ENCODE assay signal across 8 cellular contexts in the genomic region with DNA sequence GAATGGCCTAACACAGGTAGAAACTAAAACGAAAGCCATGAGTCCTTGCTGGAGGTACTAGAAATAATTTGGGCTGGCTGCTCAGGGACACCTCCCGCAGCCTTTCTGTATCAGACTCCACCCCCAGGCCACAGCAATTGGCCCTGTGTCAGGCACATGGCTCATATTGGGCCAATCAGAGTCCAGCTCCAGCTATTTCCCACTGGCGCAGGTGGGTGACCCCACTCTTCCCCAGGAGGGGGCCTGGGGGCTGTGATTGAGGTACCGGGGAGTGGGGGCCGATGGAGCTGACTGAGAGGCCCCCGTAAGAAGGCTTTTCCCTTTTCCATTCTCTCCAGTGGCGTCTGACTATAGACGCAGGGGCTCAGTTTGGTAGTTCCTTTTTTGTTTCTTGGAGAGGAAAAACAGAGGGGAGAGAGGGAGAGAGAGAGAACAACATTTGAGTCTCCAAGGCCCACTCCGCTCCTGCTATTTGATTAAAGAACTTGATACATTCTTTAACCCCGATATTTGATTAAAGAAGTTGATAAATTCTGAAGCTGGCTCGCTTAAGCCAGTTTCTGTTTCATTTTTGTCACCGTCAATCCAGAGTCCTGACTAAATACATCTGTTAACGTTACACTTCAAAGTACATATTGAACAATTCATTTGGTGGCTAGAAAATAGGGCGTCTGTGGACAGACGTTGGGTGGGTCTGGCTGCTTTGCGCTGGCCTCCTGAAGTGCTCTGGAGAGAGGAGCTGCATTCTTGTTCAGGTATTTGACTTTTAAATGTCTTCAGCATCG. TPM values are rescaled to one million over a fixed set of nuclear protein-coding genes. Genes with fewer than 3 reads are reported as not detected.
DNase-seq lines count a peak whose midpoint lies in the region; ATAC-seq, FAIRE-seq and TF ChIP-seq lines count a peak whose summit lies in the region.

No MANE protein-coding gene starts in this region.

- H3K36me3 ChIP-seq in PC-3 (ENCODE audit: low read depth, low read length): no peaks in the 10 kb centered on the region

- H3K4me2 ChIP-seq in PC-3 (ENCODE audit: low read length): no peak overlapping the region

- H3K4me3 Mint-ChIP-seq in activated naive CD4-positive, alpha-beta T cell treated with anti-CD3 and anti-CD28 coated beads, Interleukin-2, amount 10 ng/mL, durations not matched to agents 7 days and 5 days: peak overlapping the region; percentile 62

- H3K36me3 Mint-ChIP-seq in activated naive CD4-positive, alpha-beta T cell treated with anti-CD3 and anti-CD28 coated beads, Interleukin-2, amount 10 ng/mL, durations not matched to agents 7 days and 5 days: no peaks in the 10 kb centered on the region

- H3F3A ChIP-seq in PC-3 (ENCODE audit: low read length, unreplicated experiment): no peaks in the 10 kb centered on the region

- H3K27ac ChIP-seq in PC-3 (ENCODE audit: low read length): no peak overlapping the region

- peaks cover 10% of the 10 kb centered on the region for H3K4me1 Mint-ChIP-seq in activated naive CD4-positive, alpha-beta T cell treated with anti-CD3 and anti-CD28 coated beads, Interleukin-2, amount 10 ng/mL, durations not matched to agents 7 days and 5 days

- no peak overlapping the region for H3K9ac ChIP-seq in PC-3 (ENCODE audit: low read length)

- no peaks in the 10 kb centered on the region for H3K79me2 ChIP-seq in PC-3 (ENCODE audit: low read length)

- no peaks in the 10 kb centered on the region for H3K4me1 ChIP-seq in PC-3 (ENCODE audit: insufficient read depth, low read length)

- TF ChIP-seq POLR2A in GM12891 (IDR thresholded peaks at IDR 0.05; ENCODE audit: low read depth, low read length): no peak
- no peak for TF ChIP-seq POLR2A in NB4 (IDR thresholded peaks at IDR 0.05; ENCODE audit: extremely low read depth, insufficient read length)

- no peaks in the 10 kb centered on the region for H3K9me3 Mint-ChIP-seq in activated naive CD4-positive, alpha-beta T cell treated with anti-CD3 and anti-CD28 coated beads, Interleukin-2, amount 10 ng/mL, durations not matched to agents 7 days and 5 days

- H3K9me2 ChIP-seq in PC-3 (replicated peaks; ENCODE audit: low read length): no peaks in the 10 kb centered on the region

- H3K27me3 ChIP-seq in PC-3 (ENCODE audit: low read length): no peaks in the 10 kb centered on the region

- peak overlapping the region; percentile 62 for H3K27ac Mint-ChIP-seq in activated naive CD4-positive, alpha-beta T cell treated with anti-CD3 and anti-CD28 coated beads, Interleukin-2, amount 10 ng/mL, durations not matched to agents 7 days and 5 days

- intact Hi-C loops in PC-3 (cut with micrococcal nuclease): no loop called here

- no peaks in the 10 kb centered on the region for H3K9me3 ChIP-seq in PC-3 (ENCODE audit: low read length)

- ATAC-seq in PC-3: no peak

- peak; percentile 51 for DNase-seq in GM12891 (ENCODE audit: insufficient read length, low spot score)
- DNase-seq in NB4 (ENCODE audit: low read depth): peak; percentile 16
- DNase-seq in activated naive CD4-positive, alpha-beta T cell treated with anti-CD3 and anti-CD28 coated beads, Interleukin-2, amount 10 ng/mL, durations not matched to agents 7 days and 5 days: peak; percentile 72
- DNase-seq in stimulated activated CD4-positive, alpha-beta T cell treated with anti-CD3 and anti-CD28 coated beads, Interleukin-1b, Interleukin-23, amount 100 ng/mL, for 4 hours (ENCODE audit: low read depth in 2 of 2): peak; percentile 14 to 19
- DNase-seq in NCI-H187 treated with DMSO at 0.1 percent for 48 hours (lab: John Stamatoyannopoulos, UW): no peak
- no peak for DNase-seq in PC-3
- DNase-seq in NCI-H82 (lab: John Stamatoyannopoulos, UW): no peak
- DNase-seq in NCI-H748 (lab: John Stamatoyannopoulos, UW; ENCODE audit: unreplicated experiment): no peak

- no peak for FAIRE-seq in GM12891 (lab: Jason Lieb, UNC)

- POLR2A ChIA-PET in PC-3 (lab: Charles Lee; ENCODE audit: unreplicated experiment): interaction anchor here (0.6 kb wide), 1 partner anchor 861 kb away, joined by 26 read pairs; no protein-coding TSS in a partner anchor

- peaks cover 19% of the 10 kb centered on the region for H3K27me3 Mint-ChIP-seq in activated naive CD4-positive, alpha-beta T cell treated with anti-CD3 and anti-CD28 coated beads, Interleukin-2, amount 10 ng/mL, durations not matched to agents 7 days and 5 days

- TF ChIP-seq CTCF in NB4 (IDR thresholded peaks at IDR 0.05; ENCODE audit: low read depth, low read length) (no peak), PC-3 (conservative IDR thresholded peaks at IDR 0.05; ENCODE audit: low read depth, low read length) (no peak)

- no peak overlapping the region for H2AFZ ChIP-seq in PC-3 (ENCODE audit: low read length)

- CTCF ChIA-PET in activated naive CD4-positive, alpha-beta T cell treated with anti-CD3 and anti-CD28 coated beads, Interleukin-2, amount 10 ng/mL, durations not matched to agents 7 days and 5 days (lab: Charles Lee): interaction anchor here (1.0 to 1.2 kb wide), 2 partner anchors 458 to 473 kb away, joined by 3 to 4 read pairs; no protein-coding TSS in a partner anchor
- CTCF ChIA-PET in PC-3 (lab: Charles Lee): no interaction called here

- H4K20me1 ChIP-seq in PC-3 (ENCODE audit: low read length): no peaks in the 10 kb centered on the region

- no TSS peak for BruUV-seq in PC-3 (replicated peaks; lab: Mats Ljungman, UMichigan)

- peak overlapping the region; percentile 34 for H3K4me3 ChIP-seq in NB4 (ENCODE audit: low read depth, low read length)
- no peak overlapping the region for H3K4me3 ChIP-seq in PC-3 (ENCODE audit: low read length)

TF ChIP-seq in GM12891, 5 proteins besides CTCF, POLR2A, EP300 and RAD21:
- TF ChIP-seq SPI1 (IDR thresholded peaks at IDR 0.05; ENCODE audit: low read depth, low read length) (no peak), POLR2AphosphoS5 (IDR thresholded peaks at IDR 0.05; ENCODE audit: low read depth, low read length) (no peak), POU2F2 (IDR thresholded peaks at IDR 0.05; ENCODE audit: low read depth, low read length) (no peak), TAF1 (IDR thresholded peaks at IDR 0.05; ENCODE audit: low read depth, low read length) (no peak), PAX5 (IDR thresholded peaks at IDR 0.05; ENCODE audit: insufficient read depth, low read length, severe bottlenecking) (no peak)
TF ChIP-seq in GM12891: peak in this region for 0.

RNA-seq across cellular contexts. Expression of a gene that starts 26.3 kb away (rescaled TPM):
- not detected for polyA plus RNA-seq in GM12891 (2012; ENCODE audit: low read depth, missing spikeins)
- 8.1 and 10.9 TPM in 2 replicates for total RNA-seq in PC-3 (2014; rRNA removed)

RNA-seq across cellular contexts. Expression of a gene that starts 38.0 kb away (rescaled TPM):
- polyA plus RNA-seq in GM12891 (2012; ENCODE audit: low read depth, missing spikeins): not detected
- total RNA-seq in PC-3 (2014; rRNA removed): not detected in 2 replicates

RNA-seq across cellular contexts. Expression of a gene that starts 49.6 kb away (rescaled TPM):
- polyA plus RNA-seq in GM12891 (2012; ENCODE audit: low read depth, missing spikeins): 11.4 TPM
- 11.9 and 17.1 TPM in 2 replicates for total RNA-seq in PC-3 (2014; rRNA removed)

Comparison
In these comparisons a context has a peak if more than half of its experiments do, and no peak if none do; other contexts are left out.
1. DNase-seq: peak in GM12891 (single experiment), NB4 (single experiment), activated naive CD4-positive, alpha-beta T cell treated with anti-CD3 and anti-CD28 coated beads, Interleukin-2, amount 10 ng/mL, durations not matched to agents 7 days and 5 days (single experiment) and stimulated activated CD4-positive, alpha-beta T cell treated with anti-CD3 and anti-CD28 coated beads, Interleukin-1b, Interleukin-23, amount 100 ng/mL, for 4 hours (2 of 2); none in NCI-H187 treated with DMSO at 0.1 percent for 48 hours (single experiment), PC-3 (single experiment), NCI-H82 (single experiment) and NCI-H748 (single experiment).